Comparison of ENCODE assay signal across 18 cellular contexts in the genomic region with DNA sequence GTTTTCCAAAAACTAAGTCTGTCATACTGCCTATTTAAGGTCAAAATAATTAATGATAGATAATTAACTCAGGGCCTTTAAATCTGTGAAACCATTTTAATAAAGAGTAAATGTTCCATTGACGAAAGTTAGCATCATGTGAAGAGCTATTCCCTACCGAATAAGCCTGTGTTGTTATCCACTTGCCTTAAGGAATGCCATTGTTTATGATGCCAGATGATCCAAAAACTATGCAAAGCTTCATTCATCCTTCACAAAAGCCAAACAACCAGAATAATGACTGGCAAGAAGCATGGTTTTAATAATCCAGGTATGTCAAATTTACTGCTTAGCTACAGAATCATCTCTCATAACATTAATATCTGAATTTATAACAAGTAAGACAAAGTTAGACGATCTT. TPM values are rescaled to one million over a fixed set of nuclear protein-coding genes. Genes with fewer than 3 reads are reported as not detected.
"Had no signal": no experiment of that assay in that cellular context is flagged by ENCODE, and none has a peak within 500 bp of the region (broad histone marks: within the 10 kb centered on the region; RNA-seq: fewer than 3 reads in every experiment).

No MANE protein-coding gene starts in this region.

- FAIRE-seq: endothelial cell of umbilical vein had no signal

- H3K9me3 ChIP-seq: heart left ventricle, psoas muscle, right lobe of liver, testis, tibial nerve had no signal

- H3K27me3 ChIP-seq: heart left ventricle, right lobe of liver, testis, tibial nerve had no signal

- H3K36me3 ChIP-seq: heart left ventricle, right lobe of liver, tibial nerve had no signal

- ATAC-seq: effector memory CD8-positive, alpha-beta T cell; heart left ventricle; naive thymus-derived CD4-positive, alpha-beta T cell; psoas muscle; right lobe of liver; stimulated activated naive B cell treated with anti-CD40 and anti-IgM and Interleukin-4, amounts not matched to agents 10 μg/mL and 1 μg/mL and 100 μg/mL, for 72 hours; stimulated activated naive CD8-positive, alpha-beta T cell treated with anti-CD3 and anti-CD28 coated beads, Interleukin-15, amount 100 ng/mL, for 72 hours had no signal

- H3K4me3 ChIP-seq: heart left ventricle, psoas muscle, right lobe of liver, testis, tibial nerve had no signal

- DNase-seq: effector memory CD8-positive, alpha-beta T cell; erythroblast; heart left ventricle; hippocampal formation; kidney glomerular epithelial cell; mammary epithelial cell; naive thymus-derived CD4-positive, alpha-beta T cell; nephron progenitor cell; psoas muscle; retina; right lobe of liver; stimulated activated CD4-positive, alpha-beta T cell treated with anti-CD3 and anti-CD28 coated beads, Interleukin-2, amount 100 ng/mL, for 24 hours; stimulated activated CD4-positive, alpha-beta T cell treated with anti-CD3 and anti-CD28 coated beads, Interleukin-4, amount 100 ng/mL, for 4 hours; stimulated activated naive B cell treated with anti-CD40 and anti-IgM and Interleukin-4, amounts not matched to agents 10 μg/mL and 1 μg/mL and 100 μg/mL, for 72 hours; stimulated activated naive CD8-positive, alpha-beta T cell treated with anti-CD3 and anti-CD28 coated beads, Interleukin-15, amount 100 ng/mL, for 72 hours; testis had no signal

- H3K4me1 ChIP-seq: heart left ventricle, psoas muscle, testis had no signal

RNA-seq across cellular contexts. Expression of gene GPC6, which starts 6.5 kb away (rescaled TPM):
- polyA plus RNA-seq: naive thymus-derived CD4-positive, alpha-beta T cell had no signal
